ENCODE assay signal across 10 cellular contexts in genomic region chr20:57123139-57123903, GRCh38.
"Had no signal": no experiment of that assay in that cellular context is flagged by ENCODE, and none has a peak within 500 bp of the region (broad histone marks: within the 10 kb centered on the region; RNA-seq: fewer than 3 reads in every experiment).

No MANE protein-coding gene starts in this region.

- H3K36me3 Mint-ChIP-seq: naive B cell; stimulated activated naive B cell treated with anti-CD40 and anti-IgM and Interleukin-4, amounts not matched to agents 10 μg/mL and 1 μg/mL and 100 μg/mL, for 72 hours had no signal

- H3K9me3 Mint-ChIP-seq: dendritic cell treated with granulocyte-macrophage colony-stimulating factor and Interleukin-4, amounts not matched to agents 40 ng/mL and 50 ng/mL, for 4 days; effector memory CD8-positive, alpha-beta T cell; stimulated activated naive B cell treated with anti-CD40 and anti-IgM and Interleukin-4, amounts not matched to agents 10 μg/mL and 1 μg/mL and 100 μg/mL, for 72 hours; stimulated activated naive CD8-positive, alpha-beta T cell treated with anti-CD3 and anti-CD28 coated beads, Interleukin-15, amount 100 ng/mL, for 72 hours had no signal

- DNase-seq: effector memory CD8-positive, alpha-beta T cell; left colon; mesendoderm; naive B cell; stimulated activated CD4-positive, alpha-beta T cell treated with anti-CD3 and anti-CD28 coated beads, Interleukin-4, amount 100 ng/mL, for 1 hour; stimulated activated naive B cell treated with anti-CD40 and anti-IgM and Interleukin-4, amounts not matched to agents 10 μg/mL and 1 μg/mL and 100 μg/mL, for 72 hours; stimulated activated naive CD8-positive, alpha-beta T cell treated with anti-CD3 and anti-CD28 coated beads, Interleukin-15, amount 100 ng/mL, for 72 hours; transverse colon had no signal

- ATAC-seq: effector memory CD8-positive, alpha-beta T cell; left colon; stimulated activated naive B cell treated with anti-CD40 and anti-IgM and Interleukin-4, amounts not matched to agents 10 μg/mL and 1 μg/mL and 100 μg/mL, for 72 hours; stimulated activated naive CD8-positive, alpha-beta T cell treated with anti-CD3 and anti-CD28 coated beads, Interleukin-15, amount 100 ng/mL, for 72 hours had no signal

- H3K4me3 Mint-ChIP-seq: dendritic cell treated with granulocyte-macrophage colony-stimulating factor and Interleukin-4, amounts not matched to agents 40 ng/mL and 50 ng/mL, for 4 days; effector memory CD8-positive, alpha-beta T cell; naive B cell; nephron; stimulated activated naive B cell treated with anti-CD40 and anti-IgM and Interleukin-4, amounts not matched to agents 10 μg/mL and 1 μg/mL and 100 μg/mL, for 72 hours; stimulated activated naive CD8-positive, alpha-beta T cell treated with anti-CD3 and anti-CD28 coated beads, Interleukin-15, amount 100 ng/mL, for 72 hours had no signal

- H3K4me1 Mint-ChIP-seq: naive B cell; stimulated activated naive CD8-positive, alpha-beta T cell treated with anti-CD3 and anti-CD28 coated beads, Interleukin-15, amount 100 ng/mL, for 72 hours had no signal
